Comparison of ENCODE assay signal across 25 cellular contexts in the genomic region with DNA sequence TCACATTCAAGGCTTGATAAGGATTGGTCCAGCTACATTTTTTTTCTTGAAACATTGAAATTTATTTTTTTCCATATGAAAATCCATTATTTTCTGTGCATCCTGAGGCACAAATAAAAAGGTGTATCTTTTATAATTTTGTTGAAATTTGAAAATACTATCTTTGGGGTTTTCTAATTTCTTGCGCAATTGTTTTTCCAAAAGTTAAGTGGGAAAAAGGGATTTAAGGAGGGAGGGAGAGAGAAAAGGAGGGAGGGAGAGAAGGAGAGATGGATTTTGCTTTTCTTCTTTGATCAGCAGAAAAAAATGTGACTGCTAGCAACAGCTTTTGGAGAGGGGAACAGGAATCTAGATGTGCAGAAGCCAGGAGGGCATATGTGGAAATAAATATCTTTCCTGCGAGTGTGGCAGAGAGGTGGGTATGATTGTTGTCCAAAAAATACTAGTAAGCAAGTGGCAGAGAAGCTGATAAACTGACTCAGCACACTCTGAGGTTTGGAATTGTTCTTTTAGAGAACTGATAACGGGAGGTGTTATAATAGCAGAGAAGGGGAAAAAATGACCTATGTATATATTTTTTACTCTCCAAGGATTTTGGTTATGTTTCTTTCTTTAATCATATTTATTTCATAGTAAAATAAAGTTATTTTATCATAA.
DNase-seq lines count a peak whose midpoint lies in the region; ATAC-seq, FAIRE-seq and TF ChIP-seq lines count a peak whose summit lies in the region.
"Had no signal": no experiment of that assay in that cellular context is flagged by ENCODE, and none has a peak within 500 bp of the region (broad histone marks: within the 10 kb centered on the region; RNA-seq: fewer than 3 reads in every experiment).

No MANE protein-coding gene starts in this region.

- no peak overlapping the region for H4K5ac ChIP-seq in mesendoderm (ENCODE audit: low read length)

- TF ChIP-seq EP300 in HepG2 (IDR thresholded peaks at IDR 0.05; ENCODE audit: low read depth in 2 of 2, low read length in 2 of 2) (no peak), HepG2 (CRISPR knock-in tag; IDR thresholded peaks at IDR 0.05; ENCODE audit: borderline replicate concordance) (no peak)

- CTCF ChIA-PET in HepG2 (lab: Yijun Ruan, JAX; ENCODE audit: low intra/inter-chr PET ratio, low total read pairs): no interaction called here

- H3K27ac Mint-ChIP-seq in brain: peak overlapping the region in 4 of 5 experiments; percentile 7 to 82 (median 74)
- H3K27ac Mint-ChIP-seq: CD4-positive, alpha-beta memory T cell had no signal

- H3K4ac ChIP-seq in mesendoderm (ENCODE audit: low read depth, low read length): peak overlapping the region; percentile 36

- H3K9me3 ChIP-seq in HepG2 (ENCODE audit: low read length) (peaks cover 33% of the 10 kb centered on the region), right lobe of liver (no peaks in the 10 kb centered on the region)
- H3K9me3 ChIP-seq: adrenal gland, prostate gland had no signal

- H3K4me1 ChIP-seq in HepG2 (ENCODE audit: insufficient read depth, low read length) (no peaks in the 10 kb centered on the region), right lobe of liver (no peaks in the 10 kb centered on the region), mesendoderm (ENCODE audit: control insufficient read depth, low read depth, low read length) (no peaks in the 10 kb centered on the region)
- H3K4me1 ChIP-seq: adrenal gland, prostate gland had no signal

- POLR2A ChIA-PET in HepG2 (lab: Yijun Ruan, JAX): no interaction called here

- H3K27me3 Mint-ChIP-seq in brain: no peaks in the 10 kb centered on the region

- H3K9ac ChIP-seq in HepG2 (ENCODE audit: insufficient read depth, low read depth, low read length): no peak overlapping the region
- no peak overlapping the region for H3K9ac ChIP-seq in mesendoderm (ENCODE audit: low read length)

- no peak overlapping the region for H2BK15ac ChIP-seq in mesendoderm (replicated peaks; ENCODE audit: low read depth)

- BruUV-seq in HepG2 (replicated peaks; lab: Mats Ljungman, UMichigan): no TSS peak

- intact Hi-C loops in HepG2 (cut with micrococcal nuclease; ENCODE audit: unreplicated experiment) (no loop called here), right lobe of liver (cut with DNase I) (loop anchor here in 1 of 2 donors (10.0 kb wide), 1 partner anchor 55 kb away; no protein-coding TSS in a partner anchor)

- peak overlapping the region; percentile 75 for H3K18ac ChIP-seq in mesendoderm (ENCODE audit: low read length)

- FAIRE-seq in HepG2 (lab: Jason Lieb, UNC): no peak
- FAIRE-seq: kidney had no signal

- DNase-seq in HepG2 (ENCODE audit: low spot score): no peak
- DNase-seq in right lobe of liver: no peak
- DNase-seq in mesendoderm: peak; percentile 13
- no peak for DNase-seq in nucleus accumbens (lab: John Stamatoyannopoulos, UW)
- no peak for DNase-seq in GM13976 (ENCODE audit: low spot score)
- DNase-seq: activated CD8-positive, alpha-beta memory T cell treated with anti-CD3 and anti-CD28 coated beads, Interleukin-2, amount 50 U/mL, for 48 hours; activated effector memory CD4-positive, alpha-beta T cell treated with anti-CD3 and anti-CD28 coated beads, Interleukin-2, amount 50 U/mL, for 16 hours; CD4-positive, alpha-beta memory T cell; effector CD8-positive, alpha-beta T cell; hypothalamus; KG1; kidney; NCI-H2029; NCI-H446 treated with DMSO at 0.1 percent for 48 hours; NK-92 treated with Interleukin-12 subunit alpha and Interleukin-12 subunit beta, amount 100 ng/mL, for 24 hours; RPMI8226; substantia nigra; SW 1271 had no signal

- H4K20me1 ChIP-seq in HepG2 (ENCODE audit: insufficient read depth, low read length): no peaks in the 10 kb centered on the region

- TF ChIP-seq POLR2A in HepG2 (IDR thresholded peaks at IDR 0.05; ENCODE audit: insufficient read depth in 1 of 2, low read depth in 2 of 2, low read length in 2 of 2) (no peak), right lobe of liver (IDR thresholded peaks at IDR 0.05) (no peak)

- no peak overlapping the region for H2BK5ac ChIP-seq in mesendoderm (ENCODE audit: low read length)

- H3K79me2 ChIP-seq in HepG2 (ENCODE audit: insufficient read depth, low read length) (no peaks in the 10 kb centered on the region), mesendoderm (ENCODE audit: control insufficient read depth, insufficient read depth, low read length) (no peaks in the 10 kb centered on the region)

- H2AK5ac ChIP-seq in mesendoderm (ENCODE audit: low read length): no peak overlapping the region

- no peaks in the 10 kb centered on the region for H3K36me3 ChIP-seq in HepG2 (replicated peaks in 1 of 2; ENCODE audit: control insufficient read depth in 1 of 2, insufficient read depth in 2 of 2, low read length in 2 of 2)
- H3K36me3 ChIP-seq in right lobe of liver: no peaks in the 10 kb centered on the region
- H3K36me3 ChIP-seq in mesendoderm (ENCODE audit: control insufficient read depth, insufficient read depth, low read length): no peaks in the 10 kb centered on the region
- H3K36me3 ChIP-seq: adrenal gland, prostate gland had no signal

- H3K27me3 ChIP-seq in HepG2 (ENCODE audit: control insufficient read depth in 1 of 2, insufficient read depth in 2 of 2, low read length in 2 of 2): no peaks in the 10 kb centered on the region
- no peaks in the 10 kb centered on the region for H3K27me3 ChIP-seq in right lobe of liver
- H3K27me3 ChIP-seq in mesendoderm (ENCODE audit: insufficient read depth, low read length, poor library complexity): no peaks in the 10 kb centered on the region
- H3K27me3 ChIP-seq: adrenal gland had no signal

- H2AFZ ChIP-seq in HepG2 (ENCODE audit: low read length): no peak overlapping the region

- TF ChIP-seq CTCF in HepG2 (CRISPR knock-in tag; IDR thresholded peaks at IDR 0.05): no peak
- TF ChIP-seq CTCF in right lobe of liver (IDR thresholded peaks at IDR 0.05): no peak
- TF ChIP-seq CTCF in brain (conservative IDR thresholded peaks at IDR 0.05): no peak
- TF ChIP-seq CTCF in GM13976 (IDR thresholded peaks at IDR 0.05; ENCODE audit: borderline replicate concordance, control extremely low read depth, extremely low read depth, insufficient read depth, missing control alignments): no peak

- in situ Hi-C loops in HepG2 (cut with HindIII; ENCODE audit: extremely low pct_ligation_motif_present, low pct_unique_long_range_greater_than_20kb): no loop called here
- in situ Hi-C loops in GM13976 (cut with MboI; ENCODE audit: low sequenced_read_pairs, unreplicated experiment): no loop called here

- no peak overlapping the region for H4K8ac ChIP-seq in mesendoderm (ENCODE audit: low read depth, low read length)

- no peak overlapping the region for H3K4me2 ChIP-seq in HepG2 (ENCODE audit: low read depth, low read length)
- no peak overlapping the region for H3K4me2 ChIP-seq in mesendoderm (ENCODE audit: low read length)

- H3K79me1 ChIP-seq in mesendoderm (ENCODE audit: low read length): no peaks in the 10 kb centered on the region

- H3K56ac ChIP-seq in mesendoderm (ENCODE audit: low read length): peak overlapping the region; percentile 76

- TF ChIP-seq RAD21 in HepG2 (CRISPR knock-in tag; IDR thresholded peaks at IDR 0.05): no peak

- no peak overlapping the region for H2BK120ac ChIP-seq in mesendoderm (ENCODE audit: low read depth, low read length)

- H3K27ac ChIP-seq in HepG2 (ENCODE audit: extremely low read length, insufficient read depth, low read length): no peak overlapping the region
- H3K27ac ChIP-seq in right lobe of liver: no peak overlapping the region
- no peak overlapping the region for H3K27ac ChIP-seq in mesendoderm (ENCODE audit: low read depth, low read length)
- H3K27ac ChIP-seq: prostate gland had no signal

- no peak overlapping the region for H3K4me3 Mint-ChIP-seq in brain
- H3K4me3 Mint-ChIP-seq: CD4-positive, alpha-beta memory T cell; central memory CD8-positive, alpha-beta T cell; nephron had no signal

- no peak for ATAC-seq in HepG2
- ATAC-seq in right lobe of liver: no peak
- ATAC-seq in HG02798 (IDR thresholded peaks at IDR 0.05; ENCODE audit: poor library complexity, unreplicated experiment): no peak
- no peak for ATAC-seq in GM21529 (IDR thresholded peaks at IDR 0.05; ENCODE audit: unreplicated experiment)

- H3K23ac ChIP-seq in mesendoderm (ENCODE audit: low read length): no peak overlapping the region

- peaks cover 22% of the 10 kb centered on the region for H3K4me1 Mint-ChIP-seq in brain
- H3K4me1 Mint-ChIP-seq: CD4-positive, alpha-beta memory T cell; nephron had no signal

- WGBS in HepG2 (ENCODE audit: low lambda C conversion rate): 26% methylated on average over 3 of the region's 3 CpGs
- 50% methylated on average over 3 of the region's 3 CpGs for WGBS in right lobe of liver (ENCODE audit: insufficient coverage, low coverage, low lambda C conversion rate, missing lambda C conversion rate)
- no CpG with 5 or more reads among the region's 3 CpGs for WGBS in mesendoderm (ENCODE audit: extremely low coverage, insufficient coverage, low lambda C conversion rate)

- H3K4me3 ChIP-seq in HepG2 (replicated peaks in 1 of 3; ENCODE audit: insufficient read depth in 1 of 3, low read depth in 2 of 3, low read length in 3 of 3) (no peak overlapping the region), right lobe of liver (no peak overlapping the region), mesendoderm (ENCODE audit: low read length) (no peak overlapping the region)
- H3K4me3 ChIP-seq: adrenal gland, prostate gland had no signal

- H3K36me3 Mint-ChIP-seq in brain: no peaks in the 10 kb centered on the region
- H3K36me3 Mint-ChIP-seq: CD4-positive, alpha-beta memory T cell had no signal

- peaks cover 3 to 28% (median 10%) of the 10 kb centered on the region in 5 experiments for H3K9me3 Mint-ChIP-seq in brain
- H3K9me3 Mint-ChIP-seq: central memory CD8-positive, alpha-beta T cell had no signal

TF ChIP-seq in HepG2, 621 proteins besides CTCF, POLR2A, EP300 and RAD21 (continues in another document):
- TF ChIP-seq HOXA9 (CRISPR knock-in tag; IDR thresholded peaks at IDR 0.05; ENCODE audit: borderline replicate concordance): no peak
- TF ChIP-seq ZNF234 (CRISPR knock-in tag; conservative IDR thresholded peaks at IDR 0.05): no peak
